In the genomic region with DNA sequence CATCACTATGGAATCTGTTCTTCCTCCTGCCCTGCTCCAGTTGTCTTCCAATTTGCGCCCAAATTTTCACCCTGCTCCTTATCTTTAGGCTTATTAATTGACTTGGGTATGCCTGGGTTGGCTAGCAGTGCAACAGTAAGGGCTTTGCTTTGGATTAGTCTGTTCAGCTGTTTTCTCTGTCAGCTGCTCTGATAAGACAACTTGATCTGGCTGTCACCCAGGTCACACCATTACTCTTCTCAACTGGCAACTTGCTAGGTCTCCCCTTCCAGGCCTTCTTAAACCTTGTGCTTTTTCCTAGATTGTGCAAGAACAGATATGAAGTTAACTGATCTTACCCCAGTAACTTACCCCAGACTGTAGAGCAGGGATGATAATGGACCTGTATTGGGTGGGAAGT, we compare ENCODE assay signal across 15 cellular contexts.
DNase-seq lines count a peak whose midpoint lies in the region; ATAC-seq and TF ChIP-seq lines count a peak whose summit lies in the region.
"Had no signal": no experiment of that assay in that cellular context is flagged by ENCODE, and none has a peak within 500 bp of the region (broad histone marks: within the 10 kb centered on the region; RNA-seq: fewer than 3 reads in every experiment).

No MANE protein-coding gene starts in this region.

- no peak overlapping the region for H2BK120ac ChIP-seq in mesendoderm (ENCODE audit: low read depth, low read length)

- H3K4me1 ChIP-seq in left ventricle myocardium inferior (peaks cover 13% of the 10 kb centered on the region), mesendoderm (ENCODE audit: control insufficient read depth, low read depth, low read length) (no peaks in the 10 kb centered on the region)
- H3K4me1 ChIP-seq: A549, Caco-2, HAP-1 had no signal

- H3K27ac ChIP-seq in left ventricle myocardium inferior (replicated peaks) (no peak overlapping the region), mesendoderm (ENCODE audit: low read depth, low read length) (no peak overlapping the region)
- H3K27ac ChIP-seq: 22Rv1, A549, C4-2B, GM23248 had no signal

- H3K9ac ChIP-seq in mesendoderm (ENCODE audit: low read length) = no peak overlapping the region
- H3K9ac ChIP-seq: GM23248 had no signal

- H3K79me1 ChIP-seq in mesendoderm (ENCODE audit: low read length) = no peaks in the 10 kb centered on the region

- H3K27me3 ChIP-seq in left ventricle myocardium inferior (ENCODE audit: low read depth) (no peaks in the 10 kb centered on the region), mesendoderm (ENCODE audit: insufficient read depth, low read length, poor library complexity) (no peaks in the 10 kb centered on the region)

- H3K36me3 ChIP-seq in left ventricle myocardium inferior (no peaks in the 10 kb centered on the region), mesendoderm (ENCODE audit: control insufficient read depth, insufficient read depth, low read length) (no peaks in the 10 kb centered on the region)
- H3K36me3 ChIP-seq: HAP-1 had no signal

- no peaks in the 10 kb centered on the region for H3K79me2 ChIP-seq in mesendoderm (ENCODE audit: control insufficient read depth, insufficient read depth, low read length)

- H2BK15ac ChIP-seq in mesendoderm (replicated peaks; ENCODE audit: low read depth) = no peak overlapping the region

- H4K8ac ChIP-seq in mesendoderm (ENCODE audit: low read depth, low read length) = no peak overlapping the region

- no peak overlapping the region for H2AK5ac ChIP-seq in mesendoderm (ENCODE audit: low read length)

- H2BK5ac ChIP-seq in mesendoderm (ENCODE audit: low read length) = no peak overlapping the region

- H3K9me3 ChIP-seq in left ventricle myocardium inferior (replicated peaks) = no peaks in the 10 kb centered on the region
- H3K9me3 ChIP-seq: A549, Caco-2, HAP-1 had no signal

- H3K4ac ChIP-seq in mesendoderm (ENCODE audit: low read depth, low read length) = no peak overlapping the region

- ATAC-seq in left ventricle myocardium superior (peak; percentile 66), GM21360 (IDR thresholded peaks at IDR 0.05; ENCODE audit: unreplicated experiment) (no peak)
- ATAC-seq: A549 had no signal

- intact Hi-C loops in left ventricle myocardium superior (cut with micrococcal nuclease) (no loop called here), left ventricle myocardium inferior (cut with micrococcal nuclease) (no loop called here)

- DNase-seq in NCI-H82 (lab: John Stamatoyannopoulos, UW) = peak; percentile 31
- DNase-seq in NCI-H82 treated with DMSO at 0.1 percent for 48 hours (lab: John Stamatoyannopoulos, UW; ENCODE audit: unreplicated experiment) = no peak
- DNase-seq in left ventricle myocardium superior = no peak
- DNase-seq in left ventricle myocardium inferior = no peak
- peak; percentile 88 for DNase-seq in mesendoderm
- DNase-seq in mesenteric fat pad (ENCODE audit: low spot score) = no peak
- DNase-seq: AML-193; Caco-2; CD4-positive, alpha-beta T cell; GM23248 had no signal

- H4K5ac ChIP-seq in mesendoderm (ENCODE audit: low read length) = no peak overlapping the region

- H3K23ac ChIP-seq in mesendoderm (ENCODE audit: low read length) = no peak overlapping the region

- no CpG with 5 or more reads among the region's 1 CpG for WGBS in mesendoderm (ENCODE audit: extremely low coverage, insufficient coverage, low lambda C conversion rate)

- H3K4me3 ChIP-seq in left ventricle myocardium inferior (no peak overlapping the region), mesendoderm (ENCODE audit: low read length) (no peak overlapping the region)
- H3K4me3 ChIP-seq: A549, GM23248, HAP-1 had no signal

- no peak for TF ChIP-seq CTCF in left ventricle myocardium inferior (IDR thresholded peaks at IDR 0.05; ENCODE audit: borderline replicate concordance)

- H3K4me2 ChIP-seq in mesendoderm (ENCODE audit: low read length) = no peak overlapping the region
- H3K4me2 ChIP-seq: A549 had no signal

- no peak overlapping the region for H3K18ac ChIP-seq in mesendoderm (ENCODE audit: low read length)

- no peak overlapping the region for H3K56ac ChIP-seq in mesendoderm (ENCODE audit: low read length)

Comparison
In these comparisons a context has a peak if more than half of its experiments do, and no peak if none do; other contexts are left out.
1. DNase-seq: peak in NCI-H82 (single experiment) and mesendoderm (single experiment); none in NCI-H82 treated with DMSO at 0.1 percent for 48 hours (single experiment), left ventricle myocardium superior (single experiment), left ventricle myocardium inferior (single experiment) and mesenteric fat pad (single experiment).